10 cellular contexts compared by ENCODE assay signal in genomic region chr2:109185338-109185737, GRCh38. TPM values are rescaled to one million over a fixed set of nuclear protein-coding genes. Genes with fewer than 3 reads are reported as not detected.
A peak's percentile ranks its signal among the peaks of the same experiment; 100 is the strongest.
DNase-seq lines count a peak whose midpoint lies in the region; ATAC-seq and TF ChIP-seq lines count a peak whose summit lies in the region.
"Had no signal": no experiment of that assay in that cellular context is flagged by ENCODE, and none has a peak within 500 bp of the region (broad histone marks: within the 10 kb centered on the region; RNA-seq: fewer than 3 reads in every experiment).

No MANE protein-coding gene starts in this region.

- H3K9me3 Mint-ChIP-seq in activated T-cell treated with anti-CD3 and anti-CD28 coated beads, Interleukin-2, amount 50 U/mL, for 4 hours: peaks cover 4% of the 10 kb centered on the region
- peaks cover 4% of the 10 kb centered on the region for H3K9me3 Mint-ChIP-seq in type B pancreatic cell

- peaks cover 3% of the 10 kb centered on the region for H3K36me3 Mint-ChIP-seq in activated T-cell treated with anti-CD3 and anti-CD28 coated beads, Interleukin-2, amount 50 U/mL, for 4 hours (ENCODE audit: insufficient read depth)
- H3K36me3 Mint-ChIP-seq in type B pancreatic cell: peaks cover 3% of the 10 kb centered on the region

- TF ChIP-seq CTCF in AG09309 (IDR thresholded peaks at IDR 0.05; ENCODE audit: control insufficient read depth, insufficient read depth, low read depth, low read length, missing control alignments) (no peak), fibroblast of the aortic adventitia (IDR thresholded peaks at IDR 0.05; ENCODE audit: insufficient read depth, low read length) (no peak), omental fat pad (IDR thresholded peaks at IDR 0.05) (no peak), type B pancreatic cell (conservative IDR thresholded peaks at IDR 0.05) (no peak)

- no peak overlapping the region for H3K27ac Mint-ChIP-seq in type B pancreatic cell

- DNase-seq in AG09309 (ENCODE audit: low read depth) (peak; percentile 53), fibroblast of the aortic adventitia (ENCODE audit: low read depth) (peak; percentile 92), omental fat pad (ENCODE audit: low spot score) (no peak), NCI-H2171 treated with DMSO at 0.1 percent for 48 hours (lab: John Stamatoyannopoulos, UW) (no peak), type B pancreatic cell (ENCODE audit: extremely low spot score, unreplicated experiment) (no peak)
- no peak for DNase-seq in activated CD4-positive, alpha-beta T cell treated with anti-CD3 and anti-CD28 coated beads for 1 hour
- no peak for DNase-seq in activated T-cell treated with anti-CD3 and anti-CD28 coated beads, Interleukin-2, amount 50 U/mL, for 4 hours
- DNase-seq: activated CD4-positive, alpha-beta T cell treated with anti-CD3 and anti-CD28 coated beads, Interleukin-2, amount 50 U/mL, for 48 hours; NCI-H1436 treated with DMSO at 0.1 percent for 48 hours had no signal

- ATAC-seq in SK-N-SH treated with all-trans-retinoic acid at 6 μM for 48 hours (peak; percentile 93), omental fat pad (ENCODE audit: low FRiP score) (peak; percentile 95)
- no peak for ATAC-seq in activated T-cell treated with anti-CD3 and anti-CD28 coated beads, Interleukin-2, amount 50 U/mL, for 4 hours

- H3K4me3 ChIP-seq in AG09309 (ENCODE audit: control insufficient read depth, low read depth, low read length): no peak overlapping the region
- no peak overlapping the region for H3K4me3 ChIP-seq in fibroblast of the aortic adventitia (ENCODE audit: low read depth, low read length)

- H3K27me3 Mint-ChIP-seq in activated T-cell treated with anti-CD3 and anti-CD28 coated beads, Interleukin-2, amount 50 U/mL, for 4 hours (ENCODE audit: low read depth): peaks cover 3% of the 10 kb centered on the region
- peaks cover 5% of the 10 kb centered on the region for H3K27me3 Mint-ChIP-seq in type B pancreatic cell

- no peak overlapping the region for H3K4me3 Mint-ChIP-seq in activated T-cell treated with anti-CD3 and anti-CD28 coated beads, Interleukin-2, amount 50 U/mL, for 4 hours
- H3K4me3 Mint-ChIP-seq in type B pancreatic cell: no peak overlapping the region

- H3K4me1 Mint-ChIP-seq in activated T-cell treated with anti-CD3 and anti-CD28 coated beads, Interleukin-2, amount 50 U/mL, for 4 hours (ENCODE audit: low read depth): peaks cover 3% of the 10 kb centered on the region
- peaks cover 16% of the 10 kb centered on the region for H3K4me1 Mint-ChIP-seq in type B pancreatic cell (ENCODE audit: unreplicated experiment)

TF ChIP-seq in SK-N-SH treated with all-trans-retinoic acid at 6 μM for 48 hours, 23 proteins besides CTCF, POLR2A, EP300 and RAD21:
- TF ChIP-seq ZFP30 (CRISPR knock-in tag; IDR thresholded peaks at IDR 0.05) (no peak), BACH2 (CRISPR knock-in tag; IDR thresholded peaks at IDR 0.05; ENCODE audit: borderline replicate concordance) (no peak), GLIS3 (CRISPR knock-in tag; IDR thresholded peaks at IDR 0.05) (no peak), PPARA (CRISPR knock-in tag; IDR thresholded peaks at IDR 0.05; ENCODE audit: borderline replicate concordance) (no peak), TOX (CRISPR knock-in tag; IDR thresholded peaks at IDR 0.05; ENCODE audit: borderline replicate concordance) (no peak), ESRRG (CRISPR knock-in tag; IDR thresholded peaks at IDR 0.05) (no peak), CREB5 (CRISPR knock-in tag; IDR thresholded peaks at IDR 0.05; ENCODE audit: low read depth) (no peak)
TF ChIP-seq in SK-N-SH treated with all-trans-retinoic acid at 6 μM for 48 hours: peak in this region for 0.

RNA-seq across cellular contexts. Expression of gene SH3RF3, which starts 56.3 kb away (rescaled TPM):
- total RNA-seq in fibroblast of the aortic adventitia (ENCODE audit: low replicate concordance): 2.1 and 8.4 TPM in 2 replicates
- 10 to 100 TPM in 2 of 4 donors, 1 to 10 TPM in 2; 6.5 to 16.6 (median 8.6) TPM for total RNA-seq in omental fat pad
- total RNA-seq in activated T-cell treated with anti-CD3 and anti-CD28 coated beads, Interleukin-2, amount 50 U/mL, for 4 hours: under 1 TPM; 0.33 to 0.98 (median 0.89) TPM
- total RNA-seq in type B pancreatic cell (ENCODE audit: low replicate concordance): 2.5 and 13.9 TPM in 2 replicates

Comparison
In these comparisons a context has a peak if more than half of its experiments do, and no peak if none do; other contexts are left out.
1. DNase-seq: peak in AG09309 (single experiment) and fibroblast of the aortic adventitia (single experiment); none in omental fat pad (single experiment), NCI-H2171 treated with DMSO at 0.1 percent for 48 hours (single experiment), activated CD4-positive, alpha-beta T cell treated with anti-CD3 and anti-CD28 coated beads for 1 hour (single experiment), activated T-cell treated with anti-CD3 and anti-CD28 coated beads, Interleukin-2, amount 50 U/mL, for 4 hours (single experiment) and type B pancreatic cell (single experiment).
2. ATAC-seq: peak in SK-N-SH treated with all-trans-retinoic acid at 6 μM for 48 hours (single experiment) and omental fat pad (single experiment); none in activated T-cell treated with anti-CD3 and anti-CD28 coated beads, Interleukin-2, amount 50 U/mL, for 4 hours (0 of 2).